23 cellular contexts compared by ENCODE assay signal in the genomic region with DNA sequence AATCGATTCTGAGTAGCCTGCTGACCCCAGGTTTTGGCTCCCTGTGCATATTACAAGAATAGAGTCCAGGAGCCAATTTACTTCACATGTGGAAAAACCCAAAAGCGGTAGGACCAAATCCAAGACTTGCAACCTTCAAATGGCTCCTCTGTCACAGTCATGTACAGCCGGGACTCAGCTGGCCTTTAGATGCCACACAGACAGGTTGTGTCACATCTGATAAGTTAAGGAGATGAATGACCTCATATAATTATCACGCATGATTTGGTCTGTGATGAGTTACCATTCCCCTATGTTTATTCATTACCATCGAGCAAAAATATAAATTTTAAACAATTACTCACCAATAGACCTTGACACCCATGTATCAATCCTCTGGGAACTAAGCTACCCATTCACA. TPM values are rescaled to one million over a fixed set of nuclear protein-coding genes. Genes with fewer than 3 reads are reported as not detected.
"Had no signal": no experiment of that assay in that cellular context is flagged by ENCODE, and none has a peak within 500 bp of the region (broad histone marks: within the 10 kb centered on the region; RNA-seq: fewer than 3 reads in every experiment).

No MANE protein-coding gene starts in this region.

- H3K4me1 ChIP-seq: body of pancreas, left lung, neural progenitor cell, upper lobe of right lung had no signal

- DNase-seq: activated B cell treated with CpG ODN at 0.5 μM for 24 hours; activated CD4-positive, alpha-beta T cell treated with anti-CD3 and anti-CD28 coated beads for 36 hours; activated CD4-positive, alpha-beta T cell treated with anti-CD3 and anti-CD28 coated beads, Interleukin-2, amount 50 U/mL, for 48 hours; activated CD8-positive, alpha-beta memory T cell treated with anti-CD3 and anti-CD28 coated beads, Interleukin-2, amount 50 U/mL, for 48 hours; activated naive CD4-positive, alpha-beta T cell treated with anti-CD3 and anti-CD28 coated beads for 36 hours; activated T-cell treated with anti-CD3 and anti-CD28 coated beads, Interleukin-2, amount 50 U/mL, for 48 hours; body of pancreas; dermis blood vessel endothelial cell; effector memory CD8-positive, alpha-beta T cell; foreskin melanocyte; glutamatergic neuron; immature natural killer cell; left lung; naive thymus-derived CD8-positive, alpha-beta T cell; right cardiac atrium; stimulated activated CD4-positive, alpha-beta T cell treated with anti-CD3 and anti-CD28 coated beads, Interleukin-4, amount 100 ng/mL, for 4 hours; stimulated activated naive CD8-positive, alpha-beta T cell treated with anti-CD3 and anti-CD28 coated beads, Interleukin-15, Interleukin-2, amounts not matched to agents 100 U/mL and 50 U/mL, for 24 hours; T1000; upper lobe of right lung had no signal

- H3K9me3 ChIP-seq: body of pancreas, left lung, upper lobe of right lung had no signal

- H3K4me3 ChIP-seq: body of pancreas, hepatocyte, left lung, lung, neural progenitor cell, upper lobe of right lung had no signal

- H3K36me3 ChIP-seq: left lung, neural progenitor cell, upper lobe of right lung had no signal

- H2AFZ ChIP-seq: hepatocyte, neural progenitor cell had no signal

- H3K27me3 ChIP-seq: body of pancreas, hepatocyte, left lung, neural progenitor cell, upper lobe of right lung had no signal

- H3K79me2 ChIP-seq: hepatocyte had no signal

- H3K4me2 ChIP-seq: hepatocyte, neural progenitor cell had no signal

- H3K27ac ChIP-seq: body of pancreas, hepatocyte, left lung, neural progenitor cell, upper lobe of right lung had no signal

RNA-seq across cellular contexts. Expression of a gene that starts 14.2 kb away (rescaled TPM):
- total RNA-seq: activated B cell treated with CpG ODN at 0.5 μM for 24 hours; activated CD4-positive, alpha-beta T cell treated with anti-CD3 and anti-CD28 coated beads for 36 hours; activated CD8-positive, alpha-beta memory T cell treated with anti-CD3 and anti-CD28 coated beads for 36 hours; activated naive CD4-positive, alpha-beta T cell treated with anti-CD3 and anti-CD28 coated beads for 36 hours; naive thymus-derived CD8-positive, alpha-beta T cell had no signal
- polyA plus RNA-seq: immature natural killer cell; naive thymus-derived CD8-positive, alpha-beta T cell had no signal
